ENCODE assay signal across 14 cellular contexts in the genomic region with DNA sequence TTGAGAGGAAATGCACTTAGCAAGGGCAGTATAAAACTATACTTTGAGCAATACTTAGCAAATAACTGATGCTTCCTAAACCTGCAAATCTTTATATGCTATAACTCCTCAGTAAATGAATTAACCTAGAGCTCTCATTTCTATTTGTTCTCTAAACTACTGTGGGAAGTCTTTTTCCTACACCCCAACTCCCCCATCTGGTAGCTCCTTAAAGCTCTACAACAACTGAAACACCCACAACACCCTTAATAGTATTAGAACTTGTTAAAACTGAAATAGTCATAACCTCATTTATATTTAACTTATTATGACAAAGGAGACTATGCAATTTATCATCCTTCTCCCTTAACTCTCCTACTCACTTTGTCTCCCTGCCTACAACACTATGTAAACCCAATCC. TPM values are rescaled to one million over a fixed set of nuclear protein-coding genes. Genes with fewer than 3 reads are reported as not detected.
"Had no signal": no experiment of that assay in that cellular context is flagged by ENCODE, and none has a peak within 500 bp of the region (broad histone marks: within the 10 kb centered on the region; RNA-seq: fewer than 3 reads in every experiment).

No MANE protein-coding gene starts in this region.

- H3K27me3 Mint-ChIP-seq: activated CD4-positive, alpha-beta T cell treated with anti-CD3 and anti-CD28 coated beads, Interleukin-2, amount 10 ng/mL, durations not matched to agents 7 days and 5 days; central memory CD8-positive, alpha-beta T cell; dendritic cell treated with granulocyte-macrophage colony-stimulating factor and Interleukin-4, amounts not matched to agents 40 ng/mL and 50 ng/mL, for 4 days had no signal

- H3K4me1 ChIP-seq: body of pancreas, esophagus squamous epithelium, thyroid gland had no signal

- H3K4me3 Mint-ChIP-seq: activated CD4-positive, alpha-beta T cell treated with anti-CD3 and anti-CD28 coated beads, Interleukin-2, amount 10 ng/mL, durations not matched to agents 7 days and 5 days; central memory CD8-positive, alpha-beta T cell; dendritic cell treated with granulocyte-macrophage colony-stimulating factor and Interleukin-4, amounts not matched to agents 40 ng/mL and 50 ng/mL, for 4 days had no signal

- FAIRE-seq: endometrium, TTC549 had no signal

- H3K4me1 Mint-ChIP-seq: activated CD4-positive, alpha-beta T cell treated with anti-CD3 and anti-CD28 coated beads, Interleukin-2, amount 10 ng/mL, durations not matched to agents 7 days and 5 days; central memory CD8-positive, alpha-beta T cell had no signal

- DNase-seq: activated CD4-positive, alpha-beta T cell treated with anti-CD3 and anti-CD28 coated beads, Interleukin-2, amount 10 ng/mL, durations not matched to agents 7 days and 5 days; activated CD4-positive, CD25-positive, alpha-beta regulatory T cell; activated naive CD4-positive, alpha-beta T cell treated with anti-CD3 and anti-CD28 coated beads, Interleukin-2, amount 50 U/mL, for 16 hours; body of pancreas; esophagus squamous epithelium; kidney; left ventricle myocardium superior; T-helper 2 cell; thyroid gland had no signal

- H3K36me3 ChIP-seq: esophagus squamous epithelium, thyroid gland had no signal

- H3K27ac Mint-ChIP-seq: activated CD4-positive, alpha-beta T cell treated with anti-CD3 and anti-CD28 coated beads, Interleukin-2, amount 10 ng/mL, durations not matched to agents 7 days and 5 days; dendritic cell treated with granulocyte-macrophage colony-stimulating factor and Interleukin-4, amounts not matched to agents 40 ng/mL and 50 ng/mL, for 4 days had no signal

- H3K9me3 ChIP-seq: body of pancreas, esophagus squamous epithelium, thyroid gland had no signal

- H3K4me3 ChIP-seq: body of pancreas, esophagus squamous epithelium, thyroid gland had no signal

- H3K9me3 Mint-ChIP-seq: activated CD4-positive, alpha-beta T cell treated with anti-CD3 and anti-CD28 coated beads, Interleukin-2, amount 10 ng/mL, durations not matched to agents 7 days and 5 days; dendritic cell treated with granulocyte-macrophage colony-stimulating factor and Interleukin-4, amounts not matched to agents 40 ng/mL and 50 ng/mL, for 4 days had no signal

- H3K27me3 ChIP-seq: body of pancreas, esophagus squamous epithelium, thyroid gland had no signal

- H3K27ac ChIP-seq: body of pancreas, esophagus squamous epithelium, thyroid gland had no signal

- ATAC-seq: body of pancreas, left ventricle myocardium superior had no signal

RNA-seq across cellular contexts. Expression of gene GUCY1A2, which starts 43.4 kb away (rescaled TPM):
- total RNA-seq: activated CD4-positive, alpha-beta T cell treated with anti-CD3 and anti-CD28 coated beads, Interleukin-2, amount 10 ng/mL, durations not matched to agents 7 days and 5 days; activated CD8-positive, alpha-beta memory T cell treated with anti-CD3 and anti-CD28 coated beads for 36 hours had no signal
